ENCODE assay signal across 13 cellular contexts in the genomic region with DNA sequence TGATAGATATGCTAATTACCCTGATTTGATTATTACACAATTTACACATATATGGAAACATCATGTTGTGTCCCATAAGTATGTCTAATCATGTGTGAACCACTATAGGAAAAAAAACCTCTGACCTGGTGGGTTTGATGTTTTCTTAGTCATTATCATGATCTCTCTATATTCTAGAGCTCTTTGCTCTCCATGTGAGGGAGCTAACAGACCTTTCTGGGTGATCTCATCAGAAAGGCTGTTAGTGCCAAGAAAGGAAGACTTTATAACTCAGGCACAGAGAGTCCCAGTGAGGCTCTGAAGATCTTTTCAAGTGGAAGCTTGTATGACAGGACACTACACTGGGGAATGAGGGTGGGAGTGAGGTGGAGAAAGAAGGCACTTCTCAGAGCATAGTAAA.
DNase-seq lines count a peak whose midpoint lies in the region; ATAC-seq and TF ChIP-seq lines count a peak whose summit lies in the region.
"Had no signal": no experiment of that assay in that cellular context is flagged by ENCODE, and none has a peak within 500 bp of the region (broad histone marks: within the 10 kb centered on the region; RNA-seq: fewer than 3 reads in every experiment).

No MANE protein-coding gene starts in this region.

- CTCF ChIA-PET in SK-N-SH (lab: Yijun Ruan, JAX), result no interaction called here

- H4K20me1 ChIP-seq in SK-N-SH (ENCODE audit: insufficient read depth), result no peaks in the 10 kb centered on the region

- POLR2A ChIA-PET in SK-N-SH (lab: Yijun Ruan, JAX), result no interaction called here
- POLR2A ChIA-PET in naive thymus-derived CD8-positive, alpha-beta T cell (lab: Charles Lee), result no interaction called here

- peak; percentile 58 for TF ChIP-seq CTCF in SK-N-SH (IDR thresholded peaks at IDR 0.05)

- H3K36me3 ChIP-seq in SK-N-SH (replicated peaks in 1 of 2; ENCODE audit: control insufficient read depth in 1 of 2, insufficient read depth in 2 of 2, low read length in 1 of 2), result no peaks in the 10 kb centered on the region

- no peaks in the 10 kb centered on the region for H3K4me1 Mint-ChIP-seq in naive thymus-derived CD8-positive, alpha-beta T cell

- no peaks in the 10 kb centered on the region; the same call in 1 of the 2 replicates for H3K79me2 ChIP-seq in SK-N-SH (ENCODE audit: insufficient read depth)

- no peaks in the 10 kb centered on the region for H3K36me3 Mint-ChIP-seq in naive thymus-derived CD8-positive, alpha-beta T cell

- H3K9me3 ChIP-seq in SK-N-SH, result no peaks in the 10 kb centered on the region

- DNase-seq in H4 (ENCODE audit: low spot score), result peak; percentile 2
- DNase-seq in SK-N-SH, result no peak
- peak; percentile 55 for DNase-seq in fibroblast of peridontal ligament (ENCODE audit: extremely low read depth)
- peak; percentile 39 for DNase-seq in skeletal muscle cell (ENCODE audit: low read depth)
- DNase-seq in DMS153 treated with DMSO at 0.1 percent for 48 hours (lab: John Stamatoyannopoulos, UW; ENCODE audit: unreplicated experiment), result no peak
- no peak for DNase-seq in naive thymus-derived CD8-positive, alpha-beta T cell
- DNase-seq in amniotic stem cell (lab: John Stamatoyannopoulos, UW), result no peak
- DNase-seq: activated CD4-positive, alpha-beta T cell treated with anti-CD3 and anti-CD28 coated beads for 4 hours; activated gamma-delta T cell; DND-41; NCI-H2029 treated with DMSO at 0.1 percent for 48 hours; small intestine had no signal

- H3K27ac ChIP-seq in SK-N-SH (ENCODE audit: low read depth in 2 of 2, low read length in 1 of 2), result peak overlapping the region; percentile 45 to 63; a peak in 3 of 4 replicates
- H3K27ac ChIP-seq: coronary artery had no signal

- no peak overlapping the region for H3K4me3 Mint-ChIP-seq in naive thymus-derived CD8-positive, alpha-beta T cell

- no peak overlapping the region for H3K27ac Mint-ChIP-seq in naive thymus-derived CD8-positive, alpha-beta T cell

- TF ChIP-seq EP300 in SK-N-SH (IDR thresholded peaks at IDR 0.05; ENCODE audit: borderline replicate concordance in 1 of 2, low read depth in 1 of 2, low read length in 1 of 2), result no peak

- no peaks in the 10 kb centered on the region for H3K9me2 ChIP-seq in SK-N-SH

- TF ChIP-seq RAD21 in SK-N-SH (IDR thresholded peaks at IDR 0.05; ENCODE audit: low read length), result peak; percentile 48

- ATAC-seq in naive thymus-derived CD8-positive, alpha-beta T cell, result no peak

- H3K4me2 ChIP-seq in SK-N-SH, result 0 out of 2 replicates have a peak overlapping the region, but pooled peaks have one; percentile 43

- no peaks in the 10 kb centered on the region for H3K27me3 ChIP-seq in SK-N-SH (ENCODE audit: insufficient read depth)

- no peak overlapping the region for H3K9ac ChIP-seq in SK-N-SH

- peak overlapping the region; percentile 7; the same call in 1 of the 2 replicates for H2AFZ ChIP-seq in SK-N-SH (ENCODE audit: low read depth)

- H3K27me3 Mint-ChIP-seq in naive thymus-derived CD8-positive, alpha-beta T cell, result no peaks in the 10 kb centered on the region

- no peak overlapping the region for H3K4me3 ChIP-seq in SK-N-SH (ENCODE audit: low read depth in 2 of 2, low read length in 1 of 2)
- H3K4me3 ChIP-seq in skeletal muscle cell (ENCODE audit: low read depth, low read length), result no peak overlapping the region
- H3K4me3 ChIP-seq: coronary artery had no signal

- peaks cover 0 to 6% of the 10 kb centered on the region in 2 experiments; a peak in 2 of 4 replicates for H3K4me1 ChIP-seq in SK-N-SH (ENCODE audit: control insufficient read depth in 1 of 2, insufficient read depth in 2 of 2, low read depth in 1 of 2, low read length in 1 of 2)

- H3K9me3 Mint-ChIP-seq in naive thymus-derived CD8-positive, alpha-beta T cell, result peaks cover 0 to 9% (median 0%) of the 10 kb centered on the region in 9 donors

- peaks cover 26% of the 10 kb centered on the region for H3F3A ChIP-seq in SK-N-SH (replicated peaks; ENCODE audit: insufficient read depth)

TF ChIP-seq in SK-N-SH, 30 proteins besides CTCF, POLR2A, EP300 and RAD21:
- TF ChIP-seq, protein P1, sequence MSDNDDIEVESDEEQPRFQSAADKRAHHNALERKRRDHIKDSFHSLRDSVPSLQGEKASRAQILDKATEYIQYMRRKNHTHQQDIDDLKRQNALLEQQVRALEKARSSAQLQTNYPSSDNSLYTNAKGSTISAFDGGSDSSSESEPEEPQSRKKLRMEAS (IDR thresholded peaks at IDR 0.05; ENCODE audit: low read depth), result 0 out of 2 replicates have a peak, but pooled peaks have one; percentile 16
- TF ChIP-seq NFIC (IDR thresholded peaks at IDR 0.05; ENCODE audit: borderline replicate concordance), result peak; percentile 55
- no peak for TF ChIP-seq POLR2AphosphoS5 (IDR thresholded peaks at IDR 0.05; ENCODE audit: low read depth, low read length)
- TF ChIP-seq GABPA (IDR thresholded peaks at IDR 0.05; ENCODE audit: low read depth), result no peak
- 0 out of 2 replicates have a peak, but pooled peaks have one; percentile 9 for TF ChIP-seq TCF12 (IDR thresholded peaks at IDR 0.05)
- TF ChIP-seq SMC3 (IDR thresholded peaks at IDR 0.05; ENCODE audit: low read depth, low read length), result 0 out of 2 replicates have a peak, but pooled peaks have one; percentile 20

Comparison
In these comparisons a context has a peak if more than half of its experiments do, and no peak if none do; other contexts are left out.
1. DNase-seq: peak in H4 (single experiment), fibroblast of peridontal ligament (single experiment) and skeletal muscle cell (single experiment); none in SK-N-SH (single experiment), DMS153 treated with DMSO at 0.1 percent for 48 hours (single experiment), naive thymus-derived CD8-positive, alpha-beta T cell (0 of 10) and amniotic stem cell (single experiment).